In genomic region chr5:76175051-76175666, GRCh38 we compare ENCODE assay signal across 8 cellular contexts.
A peak's percentile ranks its signal among the peaks of the same experiment; 100 is the strongest.
DNase-seq lines count a peak whose midpoint lies in the region; ATAC-seq and TF ChIP-seq lines count a peak whose summit lies in the region.

No MANE protein-coding gene starts in this region.

- no peaks in the 10 kb centered on the region for H3K9me1 ChIP-seq in IMR-90 (ENCODE audit: insufficient read depth, low read length)

- H3K27ac Mint-ChIP-seq in CD4-positive, CD25-positive, alpha-beta regulatory T cell, result peak overlapping the region; percentile 85 to 98 (median 90)
- H3K27ac Mint-ChIP-seq in activated naive CD8-positive, alpha-beta T cell, result no peak overlapping the region

- TF ChIP-seq CTCF in IMR-90 (conservative IDR thresholded peaks at IDR 0.05; ENCODE audit: low read depth, low read length), result peak; percentile 65

- H3K4me3 ChIP-seq in CD4-positive, CD25-positive, alpha-beta regulatory T cell (ENCODE audit: low read depth, low read length), result peak overlapping the region; percentile 32
- H3K4me3 ChIP-seq in IMR-90 (ENCODE audit: insufficient read depth, low read depth, low read length) (no peak overlapping the region), SK-N-MC (no peak overlapping the region)

- H3K79me1 ChIP-seq in IMR-90 (ENCODE audit: low read depth in 1 of 2, low read length in 2 of 2), result no peaks in the 10 kb centered on the region

- H3K14ac ChIP-seq in IMR-90 (replicated peaks; ENCODE audit: low read depth, low read length), result no peak overlapping the region

- H2AK9ac ChIP-seq in IMR-90 (replicated peaks; ENCODE audit: low read depth, low read length, poor library complexity), result no peak overlapping the region

- no peaks in the 10 kb centered on the region for H3K36me3 Mint-ChIP-seq in CD4-positive, CD25-positive, alpha-beta regulatory T cell
- no peaks in the 10 kb centered on the region for H3K36me3 Mint-ChIP-seq in activated naive CD8-positive, alpha-beta T cell

- H3K18ac ChIP-seq in IMR-90 (ENCODE audit: low read depth, low read length), result no peak overlapping the region

- ATAC-seq in CD4-positive, CD25-positive, alpha-beta regulatory T cell (ENCODE audit: low read depth in 2 of 2), result peak; percentile 35 to 42
- peak; percentile 63 for ATAC-seq in IMR-90 (ENCODE audit: low read depth)
- no peak for ATAC-seq in GM21619 (IDR thresholded peaks at IDR 0.05; ENCODE audit: unreplicated experiment)

- no peak overlapping the region for H4K5ac ChIP-seq in IMR-90 (ENCODE audit: low read depth, low read length)

- no peak overlapping the region for H2AK5ac ChIP-seq in IMR-90 (ENCODE audit: low read depth, low read length)

- peak overlapping the region; percentile 43 to 86 (median 62) for H3K4me3 Mint-ChIP-seq in CD4-positive, CD25-positive, alpha-beta regulatory T cell
- peak overlapping the region; percentile 35 for H3K4me3 Mint-ChIP-seq in activated naive CD8-positive, alpha-beta T cell

- intact Hi-C loops in IMR-90 (cut with micrococcal nuclease), result loop anchor here (1.0 kb wide), 1 partner anchor 939 kb away; the partner anchor contains the start of gene ANKRD31

- H3K9ac ChIP-seq in IMR-90 (ENCODE audit: low read depth, low read length) (no peak overlapping the region), SK-N-MC (ENCODE audit: insufficient read length) (peak overlapping the region; percentile 4)

- H2AFZ ChIP-seq in IMR-90 (replicated peaks; ENCODE audit: low read length, poor library complexity), result no peak overlapping the region

- no peak overlapping the region for H2BK15ac ChIP-seq in IMR-90 (ENCODE audit: low read depth, low read length)

- POLR2A ChIA-PET in IMR-90 (lab: Charles Lee; ENCODE audit: unreplicated experiment), result no interaction called here

- dilution Hi-C loops in IMR-90 (cut with HindIII; ENCODE audit: low sequenced_read_pairs, unreplicated experiment), result no loop called here

- no peaks in the 10 kb centered on the region for H3K9me3 ChIP-seq in CD4-positive, CD25-positive, alpha-beta regulatory T cell (ENCODE audit: control insufficient read depth in 2 of 2, low read length in 2 of 2)
- no peaks in the 10 kb centered on the region for H3K9me3 ChIP-seq in IMR-90 (ENCODE audit: control insufficient read depth, insufficient read depth, low read length)
- H3K9me3 ChIP-seq in SK-N-MC (ENCODE audit: low read depth, low read length), result no peaks in the 10 kb centered on the region

- H3K4me2 ChIP-seq in IMR-90 (ENCODE audit: low read depth, low read length), result peak overlapping the region; percentile 15; the same call in 1 of the 2 replicates

- H3K27me3 Mint-ChIP-seq in CD4-positive, CD25-positive, alpha-beta regulatory T cell, result no peaks in the 10 kb centered on the region
- no peaks in the 10 kb centered on the region for H3K27me3 Mint-ChIP-seq in activated naive CD8-positive, alpha-beta T cell

- H3K23ac ChIP-seq in IMR-90 (ENCODE audit: low read depth, low read length), result no peak overlapping the region

- in situ Hi-C loops in IMR-90 (cut with MboI; ENCODE audit: low sequenced_read_pairs), result no loop called here

- no peak overlapping the region for H3K4ac ChIP-seq in IMR-90 (ENCODE audit: low read depth, low read length)

- no peak overlapping the region for H3K56ac ChIP-seq in IMR-90 (ENCODE audit: extremely low read depth, insufficient read depth, low read length)

- CTCF ChIA-PET in IMR-90 (lab: Yijun Ruan, JAX), result interaction anchor here (0.5 to 1.7 kb wide), 12 partner anchors 9 to 799 kb away, joined by 3 to 5 read pairs (median 4); no protein-coding TSS in a partner anchor

- H3K36me3 ChIP-seq in CD4-positive, CD25-positive, alpha-beta regulatory T cell (ENCODE audit: control insufficient read depth, insufficient read depth, low read length), result no peaks in the 10 kb centered on the region
- no peaks in the 10 kb centered on the region for H3K36me3 ChIP-seq in IMR-90 (ENCODE audit: control insufficient read depth, insufficient read depth, low read length)
- H3K36me3 ChIP-seq in SK-N-MC (ENCODE audit: insufficient read depth, low read length), result no peaks in the 10 kb centered on the region

- no peak overlapping the region for H4K8ac ChIP-seq in IMR-90 (ENCODE audit: low read depth in 2 of 2, low read length in 2 of 2)

- no peak overlapping the region for H2BK120ac ChIP-seq in IMR-90 (ENCODE audit: low read depth, low read length)

- H3K4me1 ChIP-seq in CD4-positive, CD25-positive, alpha-beta regulatory T cell (ENCODE audit: control insufficient read depth, insufficient read depth, low read length, poor library complexity, severe bottlenecking), result peaks cover 34% of the 10 kb centered on the region
- H3K4me1 ChIP-seq in IMR-90 (ENCODE audit: control insufficient read depth, insufficient read depth, low read length), result no peaks in the 10 kb centered on the region

- no peaks in the 10 kb centered on the region for H3K9me3 Mint-ChIP-seq in CD4-positive, CD25-positive, alpha-beta regulatory T cell
- H3K9me3 Mint-ChIP-seq in activated naive CD8-positive, alpha-beta T cell (ENCODE audit: low read depth), result no peaks in the 10 kb centered on the region

- TF ChIP-seq POLR2A in IMR-90 (IDR thresholded peaks at IDR 0.05; ENCODE audit: low read depth, low read length), result no peak

- TF ChIP-seq RAD21 in IMR-90 (IDR thresholded peaks at IDR 0.05; ENCODE audit: low read length), result peak; percentile 57

- H3K27me3 ChIP-seq in CD4-positive, CD25-positive, alpha-beta regulatory T cell (ENCODE audit: control insufficient read depth, insufficient read depth, low read length), result no peaks in the 10 kb centered on the region
- H3K27me3 ChIP-seq in IMR-90 (ENCODE audit: control insufficient read depth, insufficient read depth, low read length), result no peaks in the 10 kb centered on the region

- H3K4me1 Mint-ChIP-seq in CD4-positive, CD25-positive, alpha-beta regulatory T cell, result peaks cover 13 to 38% (median 34%) of the 10 kb centered on the region in 4 donors
- H3K4me1 Mint-ChIP-seq in activated naive CD8-positive, alpha-beta T cell (ENCODE audit: low read depth), result peaks cover 15% of the 10 kb centered on the region

- H4K20me1 ChIP-seq in IMR-90 (ENCODE audit: insufficient read depth, low read length), result no peaks in the 10 kb centered on the region

- H2BK20ac ChIP-seq in IMR-90 (ENCODE audit: low read depth, low read length), result no peak overlapping the region

- peak; percentile 25 to 77 (median 52) for DNase-seq in CD4-positive, CD25-positive, alpha-beta regulatory T cell
- peak; percentile 61 for DNase-seq in GM19238 (ENCODE audit: insufficient read length, low spot score)
- DNase-seq in IMR-90, result peak; percentile 48
- no peak for DNase-seq in SK-N-MC (ENCODE audit: low read depth, low spot score)
- peak; percentile 17 for DNase-seq in iPS DF 19.7 (ENCODE audit: low read depth, low spot score)
- peak; percentile 56 to 61 for DNase-seq in stimulated activated CD4-positive, alpha-beta T cell treated with anti-CD3 and anti-CD28 coated beads, Interleukin-2, amount 100 ng/mL, for 24 hours

- no peak overlapping the region for H2BK5ac ChIP-seq in IMR-90 (ENCODE audit: low read depth, low read length, poor library complexity, severe bottlenecking)

- no TSS peak for BruUV-seq in IMR-90 (replicated peaks; lab: Mats Ljungman, UMichigan)

- peak overlapping the region; percentile 58 for H3K27ac ChIP-seq in CD4-positive, CD25-positive, alpha-beta regulatory T cell (ENCODE audit: insufficient read depth, low read length, poor library complexity, severe bottlenecking)
- H3K27ac ChIP-seq in IMR-90 (ENCODE audit: insufficient read depth, low read length), result no peak overlapping the region
- no peak overlapping the region for H3K27ac ChIP-seq in SK-N-MC

- no CpG with 5 or more reads among the region's 6 CpGs for WGBS in IMR-90 (ENCODE audit: extremely low coverage in 2 of 2, insufficient read length in 1 of 2), 2 experiments

- no peak overlapping the region for H4K91ac ChIP-seq in IMR-90 (ENCODE audit: insufficient read depth, low read depth, low read length)

TF ChIP-seq in IMR-90, 13 proteins besides CTCF, POLR2A, EP300 and RAD21:
- TF ChIP-seq NFE2L2 (IDR thresholded peaks at IDR 0.05; ENCODE audit: low read depth, low read length) (no peak), SMC3 (IDR thresholded peaks at IDR 0.05; ENCODE audit: low read depth, low read length) (peak; percentile 43), USF2 (IDR thresholded peaks at IDR 0.05; ENCODE audit: low read depth, low read length) (no peak), RCOR1 (IDR thresholded peaks at IDR 0.05; ENCODE audit: insufficient replicate concordance, low read length) (no peak)
